Comparison of ENCODE assay signal across 10 cellular contexts in genomic region chr11:75733346-75734107, GRCh38. TPM values are rescaled to one million over a fixed set of nuclear protein-coding genes. Genes with fewer than 3 reads are reported as not detected.
DNase-seq lines count a peak whose midpoint lies in the region; ATAC-seq and TF ChIP-seq lines count a peak whose summit lies in the region.
"Had no signal": no experiment of that assay in that cellular context is flagged by ENCODE, and none has a peak within 500 bp of the region (broad histone marks: within the 10 kb centered on the region; RNA-seq: fewer than 3 reads in every experiment).

No MANE protein-coding gene starts in this region.

- H3K9me3 ChIP-seq in lung (ENCODE audit: control insufficient read depth in 2 of 2, insufficient read depth in 1 of 2, low read length in 1 of 2), result no peaks in the 10 kb centered on the region
- H3K9me3 ChIP-seq: tibial nerve had no signal

- ATAC-seq in GM18511 (IDR thresholded peaks at IDR 0.05; ENCODE audit: unreplicated experiment), result peak; percentile 64
- ATAC-seq in activated T-helper 17 cell treated with anti-CD3 and anti-CD28 coated beads, Interleukin-2, amount 50 U/mL, for 72 hours (replicated peaks), result peak; percentile 94
- ATAC-seq in lung (ENCODE audit: insufficient read depth, low FRiP score), result peak; percentile 9
- ATAC-seq in HG02885 (IDR thresholded peaks at IDR 0.05; ENCODE audit: poor library complexity, unreplicated experiment), result no peak

- H3K36me3 Mint-ChIP-seq in activated T-helper 17 cell treated with anti-CD3 and anti-CD28 coated beads, Interleukin-2, amount 50 U/mL, for 72 hours (ENCODE audit: low read depth), result no peaks in the 10 kb centered on the region

- no peak for TF ChIP-seq CTCF in lung (IDR thresholded peaks at IDR 0.05; ENCODE audit: control extremely low read depth, extremely low read depth)

- WGBS in lung, 2 donors, result 74 to 86% methylated on average over 6 of the region's 6 CpGs

- H3K9me3 Mint-ChIP-seq in activated T-helper 17 cell treated with anti-CD3 and anti-CD28 coated beads, Interleukin-2, amount 50 U/mL, for 72 hours, result no peaks in the 10 kb centered on the region

- H3K27ac Mint-ChIP-seq in activated T-helper 17 cell treated with anti-CD3 and anti-CD28 coated beads, Interleukin-2, amount 50 U/mL, for 72 hours, result no peak overlapping the region

- peak overlapping the region in 1 of 2 donors; percentile 54 for H3K27ac ChIP-seq in lung (ENCODE audit: low read depth in 1 of 2, low read length in 1 of 2)

- no peaks in the 10 kb centered on the region for H3K27me3 ChIP-seq in lung (ENCODE audit: control insufficient read depth, insufficient read depth)
- H3K27me3 ChIP-seq: tibial nerve had no signal

- H3K4me3 Mint-ChIP-seq in activated T-helper 17 cell treated with anti-CD3 and anti-CD28 coated beads, Interleukin-2, amount 50 U/mL, for 72 hours, result no peak overlapping the region

- no peak overlapping the region for H3K4me3 ChIP-seq in lung
- H3K4me3 ChIP-seq: tibial nerve had no signal

- H3K27me3 Mint-ChIP-seq in activated T-helper 17 cell treated with anti-CD3 and anti-CD28 coated beads, Interleukin-2, amount 50 U/mL, for 72 hours, result peaks cover 12% of the 10 kb centered on the region

- DNase-seq in A172 (ENCODE audit: low spot score), result peak; percentile 10
- DNase-seq in lung (ENCODE audit: low spot score), result no peak
- DNase-seq in germinal center (ENCODE audit: low spot score), result no peak
- no peak for DNase-seq in NCI-H774 (lab: John Stamatoyannopoulos, UW)
- no peak for DNase-seq in iPS-NIHi11 (ENCODE audit: low spot score)

- no peaks in the 10 kb centered on the region for H3K4me1 ChIP-seq in lung (ENCODE audit: control insufficient read depth in 2 of 2, insufficient read depth in 2 of 2, low read length in 2 of 2)
- H3K4me1 ChIP-seq: tibial nerve had no signal

- no peaks in the 10 kb centered on the region for H3K36me3 ChIP-seq in lung (ENCODE audit: control insufficient read depth in 2 of 2, insufficient read depth in 2 of 2, low read length in 2 of 2)
- H3K36me3 ChIP-seq: tibial nerve had no signal

- H3K4me1 Mint-ChIP-seq in activated T-helper 17 cell treated with anti-CD3 and anti-CD28 coated beads, Interleukin-2, amount 50 U/mL, for 72 hours, result peaks cover 4% of the 10 kb centered on the region

RNA-seq across cellular contexts. Expression of gene MOGAT2, which starts 15.9 kb away (rescaled TPM):
- total RNA-seq in A172 (2014; rRNA removed; shearing (Covaris generic)), result 0.07 TPM in 1 of 2 replicates, not detected in the other
- total RNA-seq in activated T-helper 17 cell treated with anti-CD3 and anti-CD28 coated beads, Interleukin-2, amount 50 U/mL, for 72 hours, result not detected
- under 1 TPM in 1 of 2 donors, not detected in 1; 0.09 TPM for total RNA-seq in lung
- polyA plus RNA-seq in lung, result under 1 TPM in 1 of 2 donors, not detected in 1; 0.06 TPM
- total RNA-seq: tibial nerve had no signal
- polyA plus RNA-seq: keratinocyte had no signal

RNA-seq across cellular contexts. Expression of gene DGAT2, which starts 35.1 kb away (rescaled TPM):
- 15.2 and 15.9 TPM in 2 replicates for total RNA-seq in A172 (2014; rRNA removed; shearing (Covaris generic))
- 1 to 10 TPM; 2.4 to 2.8 TPM for total RNA-seq in activated T-helper 17 cell treated with anti-CD3 and anti-CD28 coated beads, Interleukin-2, amount 50 U/mL, for 72 hours
- total RNA-seq in lung, result 10 to 100 TPM in 1 of 2 donors, 1 to 10 TPM in 1; 5.7 to 11.1 TPM
- 10 to 100 TPM in 1 of 2 donors, 1 to 10 TPM in 1; 4.2 to 54.0 TPM for polyA plus RNA-seq in lung
